8 cellular contexts compared by ENCODE assay signal in the genomic region with DNA sequence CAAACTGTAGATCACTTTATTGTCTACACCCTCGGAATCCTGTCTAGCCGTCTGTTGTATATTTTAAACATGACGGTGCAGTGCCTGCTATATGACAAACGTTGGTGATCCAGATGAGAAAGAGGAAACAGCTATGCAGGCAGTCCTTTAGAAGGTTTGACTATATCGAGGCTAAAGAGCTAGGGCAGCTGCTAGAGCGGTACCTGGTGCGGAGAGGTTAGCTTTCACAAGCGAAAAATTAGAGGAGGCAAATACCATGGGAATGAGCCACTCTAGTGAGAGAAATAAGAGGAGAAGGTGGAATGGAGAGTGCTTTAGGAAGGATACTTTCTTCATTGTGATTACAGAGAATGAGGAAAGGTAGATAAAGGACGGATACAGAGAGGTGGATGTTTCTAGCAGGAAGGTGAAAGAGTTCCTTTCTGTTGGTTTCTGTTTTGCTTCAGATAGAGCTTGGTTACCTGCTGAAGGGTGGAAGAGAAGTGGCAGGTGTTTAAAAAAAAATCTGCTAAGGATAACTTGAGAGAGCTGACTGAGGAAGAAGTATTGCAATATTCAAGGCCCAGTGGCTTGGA. TPM values are rescaled to one million over a fixed set of nuclear protein-coding genes. Genes with fewer than 3 reads are reported as not detected.
DNase-seq lines count a peak whose midpoint lies in the region; ATAC-seq and TF ChIP-seq lines count a peak whose summit lies in the region.

No MANE protein-coding gene starts in this region.

- H3K9me3 ChIP-seq in SU-DHL-6 (ENCODE audit: insufficient read depth, low read length) (no peaks in the 10 kb centered on the region), neutrophil (no peaks in the 10 kb centered on the region)

- H3F3A ChIP-seq in SU-DHL-6 (ENCODE audit: insufficient read depth): 0 out of 2 replicates have a peak, but pooled peaks cover 3% of the 10 kb centered on the region

- peak overlapping the region; percentile 89 for H3K27ac ChIP-seq in SU-DHL-6 (ENCODE audit: low read depth, low read length)
- H3K27ac ChIP-seq in neutrophil: peak overlapping the region; percentile 96

- ATAC-seq in HG02623 (IDR thresholded peaks at IDR 0.05; ENCODE audit: unreplicated experiment): peak; percentile 0

- H3K27me3 ChIP-seq in SU-DHL-6 (ENCODE audit: low read length): no peaks in the 10 kb centered on the region
- H3K27me3 ChIP-seq in neutrophil: no peaks in the 10 kb centered on the region

- no peaks in the 10 kb centered on the region for H4K20me1 ChIP-seq in SU-DHL-6 (ENCODE audit: low read depth, low read length)

- H3K4me3 ChIP-seq in SU-DHL-6 (ENCODE audit: insufficient read depth, low read length, poor library complexity, severe bottlenecking): peak overlapping the region; percentile 54
- H3K4me3 ChIP-seq in epithelial cell of proximal tubule (ENCODE audit: low read depth, low read length): peak overlapping the region; percentile 87
- peak overlapping the region; percentile 87 to 94 for H3K4me3 ChIP-seq in neutrophil (ENCODE audit: low read depth in 1 of 2, low read length in 1 of 2)

- peak overlapping the region; percentile 56 for H2AFZ ChIP-seq in SU-DHL-6 (ENCODE audit: low read depth, low read length, severe bottlenecking)

- no peaks in the 10 kb centered on the region for H3K9me2 ChIP-seq in SU-DHL-6 (replicated peaks; ENCODE audit: insufficient read depth, low read length)

- peak overlapping the region; percentile 91 for H3K4me2 ChIP-seq in SU-DHL-6 (ENCODE audit: low read depth, low read length, poor library complexity, severe bottlenecking)

- TF ChIP-seq CTCF in SU-DHL-6 (IDR thresholded peaks at IDR 0.05; ENCODE audit: insufficient read depth, low read length, poor library complexity, severe bottlenecking) (no peak), epithelial cell of proximal tubule (conservative IDR thresholded peaks at IDR 0.05; ENCODE audit: low read depth, low read length) (no peak), neutrophil (IDR thresholded peaks at IDR 0.05) (no peak)

- H3K9ac ChIP-seq in SU-DHL-6 (ENCODE audit: low read length): peak overlapping the region; percentile 88

- H3K36me3 ChIP-seq in SU-DHL-6 (ENCODE audit: low read length): no peaks in the 10 kb centered on the region
- no peaks in the 10 kb centered on the region for H3K36me3 ChIP-seq in neutrophil

- H3K79me2 ChIP-seq in SU-DHL-6 (ENCODE audit: insufficient read depth, low read length): 0 out of 2 replicates have a peak, but pooled peaks cover 6% of the 10 kb centered on the region

- peak; percentile 40 for DNase-seq in DMS79 treated with DMSO at 0.1 percent for 48 hours (lab: John Stamatoyannopoulos, UW)
- DNase-seq in epithelial cell of proximal tubule (ENCODE audit: low read depth): no peak
- no peak for DNase-seq in CD1c-positive myeloid dendritic cell (ENCODE audit: extremely low spot score)
- no peak for DNase-seq in NCI-H82 treated with DMSO at 0.1 percent for 48 hours (lab: John Stamatoyannopoulos, UW; ENCODE audit: unreplicated experiment)
- DNase-seq in islet precursor cell: no peak

- peaks cover 32 to 47% of the 10 kb centered on the region in 2 experiments for H3K4me1 ChIP-seq in neutrophil (ENCODE audit: control insufficient read depth in 1 of 2, insufficient read depth in 1 of 2, low read depth in 1 of 2, low read length in 1 of 2)

RNA-seq across cellular contexts. Expression of a gene that starts 1.0 kb away (rescaled TPM):
- total RNA-seq in epithelial cell of proximal tubule: 4.2 and 4.3 TPM in 2 replicates
